In genomic region chr11:96393753-96394348, GRCh38 we compare ENCODE assay signal across 8 cellular contexts. TPM values are rescaled to one million over a fixed set of nuclear protein-coding genes. Genes with fewer than 3 reads are reported as not detected.
DNase-seq lines count a peak whose midpoint lies in the region; ATAC-seq and TF ChIP-seq lines count a peak whose summit lies in the region.

No MANE protein-coding gene starts in this region.

- H3K27me3 ChIP-seq in colonic mucosa = no peaks in the 10 kb centered on the region

- peaks cover 8 to 14% (median 11%) of the 10 kb centered on the region in 3 donors for H3K4me1 Mint-ChIP-seq in naive B cell

- H3K27ac Mint-ChIP-seq in naive B cell = no peak overlapping the region

- peak; percentile 75 for TF ChIP-seq CTCF in GM13977 (IDR thresholded peaks at IDR 0.05; ENCODE audit: extremely low read depth, insufficient read depth, missing control alignments)
- TF ChIP-seq CTCF in colonic mucosa (IDR thresholded peaks at IDR 0.05) = peak; percentile 68

- peak overlapping the region in 1 of 8 donors; percentile 54 for H3K4me3 Mint-ChIP-seq in naive B cell

- H3K4me3 ChIP-seq in colonic mucosa = no peak overlapping the region

- H3K9me3 Mint-ChIP-seq in naive B cell = peaks cover 0 to 2% (median 0%) of the 10 kb centered on the region in 7 donors

- H3K36me3 Mint-ChIP-seq in naive B cell = no peaks in the 10 kb centered on the region

- H3K36me3 ChIP-seq in colonic mucosa = no peaks in the 10 kb centered on the region

- ATAC-seq in naive B cell (ENCODE audit: low read depth in 2 of 2) (no peak), HG03571 (IDR thresholded peaks at IDR 0.05; ENCODE audit: unreplicated experiment) (no peak), GM18498 (IDR thresholded peaks at IDR 0.05; ENCODE audit: unreplicated experiment) (no peak)

- peak; percentile 67 for DNase-seq in Ammon's horn (ENCODE audit: low spot score)
- DNase-seq in GM13977 (ENCODE audit: low spot score) = peak; percentile 40
- peak; percentile 30 to 72 for DNase-seq in NCI-H446 (lab: John Stamatoyannopoulos, UW)
- no peak for DNase-seq in colonic mucosa
- peak; percentile 17 for DNase-seq in naive B cell
- no peak for DNase-seq in NCI-H226

- intact Hi-C loops in colonic mucosa (cut with DNase I) = loop anchor here (10.0 kb wide), 1 partner anchor 549 kb away; no protein-coding TSS in a partner anchor

- H3K9me3 ChIP-seq in colonic mucosa = no peaks in the 10 kb centered on the region

- no peaks in the 10 kb centered on the region for H3K4me1 ChIP-seq in colonic mucosa

- no peak overlapping the region for H3K9ac ChIP-seq in colonic mucosa (ENCODE audit: low read depth in 2 of 2, low read length in 2 of 2)

- no peak overlapping the region for H3K27ac ChIP-seq in colonic mucosa

- in situ Hi-C loops in GM13977 (cut with MboI; ENCODE audit: low pct_unique_long_range_greater_than_20kb, low sequenced_read_pairs, unreplicated experiment) = loop anchor here (25.0 kb wide), 1 partner anchor 557 kb away; no protein-coding TSS in a partner anchor

- no peaks in the 10 kb centered on the region for H3K27me3 Mint-ChIP-seq in naive B cell

RNA-seq across cellular contexts. Expression of gene JRKL, which starts 4.0 kb away (rescaled TPM):
- total RNA-seq in colonic mucosa = 10 to 100 TPM in 1 of 2 donors, 1 to 10 TPM in 1; 8.0 to 10.9 TPM
- polyA plus RNA-seq in naive B cell (ENCODE audit: low read depth in 6 of 6) = 1 to 10 TPM in 5 of 6 donors, not detected in 1; 3.0 to 5.7 (median 4.1) TPM

RNA-seq across cellular contexts. Expression of gene CCDC82, which starts 4.1 kb away (rescaled TPM):
- total RNA-seq in colonic mucosa = 10 to 100 TPM; 11.6 to 20.4 TPM
- 10 to 100 TPM; 17.0 to 35.1 (median 25.9) TPM for polyA plus RNA-seq in naive B cell (ENCODE audit: low read depth in 6 of 6)

RNA-seq across cellular contexts. Expression of gene MAML2, which starts 50.9 kb away (rescaled TPM):
- 10 to 100 TPM; 10.4 to 11.0 TPM for total RNA-seq in colonic mucosa
- polyA plus RNA-seq in naive B cell (ENCODE audit: low read depth in 6 of 6) = 1 to 10 TPM in 5 of 6 donors, under 1 TPM in 1; 0.06 to 9.0 (median 3.5) TPM

Comparison
In these comparisons a context has a peak if more than half of its experiments do, and no peak if none do; other contexts are left out.
1. DNase-seq: peak in Ammon's horn (single experiment), GM13977 (single experiment), NCI-H446 (2 of 2) and naive B cell (single experiment); none in colonic mucosa (single experiment) and NCI-H226 (single experiment).